ENCODE assay signal across 2 cellular contexts in genomic region chr4:16032871-16033505, GRCh38.
TF ChIP-seq lines count a peak whose summit lies in the region.

No MANE protein-coding gene starts in this region.

TF ChIP-seq in GM23338, 12 proteins besides CTCF, POLR2A, EP300 and RAD21 (continued from another document):
- TF ChIP-seq, protein P1, sequence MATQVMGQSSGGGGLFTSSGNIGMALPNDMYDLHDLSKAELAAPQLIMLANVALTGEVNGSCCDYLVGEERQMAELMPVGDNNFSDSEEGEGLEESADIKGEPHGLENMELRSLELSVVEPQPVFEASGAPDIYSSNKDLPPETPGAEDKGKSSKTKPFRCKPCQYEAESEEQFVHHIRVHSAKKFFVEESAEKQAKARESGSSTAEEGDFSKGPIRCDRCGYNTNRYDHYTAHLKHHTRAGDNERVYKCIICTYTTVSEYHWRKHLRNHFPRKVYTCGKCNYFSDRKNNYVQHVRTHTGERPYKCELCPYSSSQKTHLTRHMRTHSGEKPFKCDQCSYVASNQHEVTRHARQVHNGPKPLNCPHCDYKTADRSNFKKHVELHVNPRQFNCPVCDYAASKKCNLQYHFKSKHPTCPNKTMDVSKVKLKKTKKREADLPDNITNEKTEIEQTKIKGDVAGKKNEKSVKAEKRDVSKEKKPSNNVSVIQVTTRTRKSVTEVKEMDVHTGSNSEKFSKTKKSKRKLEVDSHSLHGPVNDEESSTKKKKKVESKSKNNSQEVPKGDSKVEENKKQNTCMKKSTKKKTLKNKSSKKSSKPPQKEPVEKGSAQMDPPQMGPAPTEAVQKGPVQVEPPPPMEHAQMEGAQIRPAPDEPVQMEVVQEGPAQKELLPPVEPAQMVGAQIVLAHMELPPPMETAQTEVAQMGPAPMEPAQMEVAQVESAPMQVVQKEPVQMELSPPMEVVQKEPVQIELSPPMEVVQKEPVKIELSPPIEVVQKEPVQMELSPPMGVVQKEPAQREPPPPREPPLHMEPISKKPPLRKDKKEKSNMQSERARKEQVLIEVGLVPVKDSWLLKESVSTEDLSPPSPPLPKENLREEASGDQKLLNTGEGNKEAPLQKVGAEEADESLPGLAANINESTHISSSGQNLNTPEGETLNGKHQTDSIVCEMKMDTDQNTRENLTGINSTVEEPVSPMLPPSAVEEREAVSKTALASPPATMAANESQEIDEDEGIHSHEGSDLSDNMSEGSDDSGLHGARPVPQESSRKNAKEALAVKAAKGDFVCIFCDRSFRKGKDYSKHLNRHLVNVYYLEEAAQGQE (IDR thresholded peaks at IDR 0.05; ENCODE audit: unreplicated experiment), result no peak
- no peak for TF ChIP-seq POLR2AphosphoS5 (IDR thresholded peaks at IDR 0.05; ENCODE audit: low read depth)
- TF ChIP-seq ZNF462 (CRISPR knock-in tag; IDR thresholded peaks at IDR 0.05), result no peak
- no peak for TF ChIP-seq JUNB (IDR thresholded peaks at IDR 0.05; ENCODE audit: unreplicated experiment)
TF ChIP-seq in GM23338: peak in this region for 1.

TF ChIP-seq in WTC11, 78 proteins besides CTCF, POLR2A, EP300 and RAD21 (continued from another document):
- TF ChIP-seq, protein P2, sequence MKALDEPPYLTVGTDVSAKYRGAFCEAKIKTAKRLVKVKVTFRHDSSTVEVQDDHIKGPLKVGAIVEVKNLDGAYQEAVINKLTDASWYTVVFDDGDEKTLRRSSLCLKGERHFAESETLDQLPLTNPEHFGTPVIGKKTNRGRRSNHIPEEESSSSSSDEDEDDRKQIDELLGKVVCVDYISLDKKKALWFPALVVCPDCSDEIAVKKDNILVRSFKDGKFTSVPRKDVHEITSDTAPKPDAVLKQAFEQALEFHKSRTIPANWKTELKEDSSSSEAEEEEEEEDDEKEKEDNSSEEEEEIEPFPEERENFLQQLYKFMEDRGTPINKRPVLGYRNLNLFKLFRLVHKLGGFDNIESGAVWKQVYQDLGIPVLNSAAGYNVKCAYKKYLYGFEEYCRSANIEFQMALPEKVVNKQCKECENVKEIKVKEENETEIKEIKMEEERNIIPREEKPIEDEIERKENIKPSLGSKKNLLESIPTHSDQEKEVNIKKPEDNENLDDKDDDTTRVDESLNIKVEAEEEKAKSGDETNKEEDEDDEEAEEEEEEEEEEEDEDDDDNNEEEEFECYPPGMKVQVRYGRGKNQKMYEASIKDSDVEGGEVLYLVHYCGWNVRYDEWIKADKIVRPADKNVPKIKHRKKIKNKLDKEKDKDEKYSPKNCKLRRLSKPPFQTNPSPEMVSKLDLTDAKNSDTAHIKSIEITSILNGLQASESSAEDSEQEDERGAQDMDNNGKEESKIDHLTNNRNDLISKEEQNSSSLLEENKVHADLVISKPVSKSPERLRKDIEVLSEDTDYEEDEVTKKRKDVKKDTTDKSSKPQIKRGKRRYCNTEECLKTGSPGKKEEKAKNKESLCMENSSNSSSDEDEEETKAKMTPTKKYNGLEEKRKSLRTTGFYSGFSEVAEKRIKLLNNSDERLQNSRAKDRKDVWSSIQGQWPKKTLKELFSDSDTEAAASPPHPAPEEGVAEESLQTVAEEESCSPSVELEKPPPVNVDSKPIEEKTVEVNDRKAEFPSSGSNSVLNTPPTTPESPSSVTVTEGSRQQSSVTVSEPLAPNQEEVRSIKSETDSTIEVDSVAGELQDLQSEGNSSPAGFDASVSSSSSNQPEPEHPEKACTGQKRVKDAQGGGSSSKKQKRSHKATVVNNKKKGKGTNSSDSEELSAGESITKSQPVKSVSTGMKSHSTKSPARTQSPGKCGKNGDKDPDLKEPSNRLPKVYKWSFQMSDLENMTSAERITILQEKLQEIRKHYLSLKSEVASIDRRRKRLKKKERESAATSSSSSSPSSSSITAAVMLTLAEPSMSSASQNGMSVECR (CRISPR knock-in tag; IDR thresholded peaks at IDR 0.05; ENCODE audit: borderline replicate concordance), result no peak
- TF ChIP-seq GTF2I (CRISPR knock-in tag; conservative IDR thresholded peaks at IDR 0.05) (no peak), E2F4 (CRISPR knock-in tag; IDR thresholded peaks at IDR 0.05; ENCODE audit: borderline replicate concordance, low read depth) (no peak), ZNF263 (CRISPR knock-in tag; IDR thresholded peaks at IDR 0.05; ENCODE audit: low read depth) (no peak), EMX1 (CRISPR knock-in tag; IDR thresholded peaks at IDR 0.05) (no peak), MYBL2 (CRISPR knock-in tag; IDR thresholded peaks at IDR 0.05) (no peak), NFE2L1 (CRISPR knock-in tag; IDR thresholded peaks at IDR 0.05) (no peak), JUN (CRISPR knock-in tag; IDR thresholded peaks at IDR 0.05) (no peak), ZNF317 (CRISPR knock-in tag; IDR thresholded peaks at IDR 0.05; ENCODE audit: borderline replicate concordance, low read depth) (no peak), ZNF281 (CRISPR knock-in tag; IDR thresholded peaks at IDR 0.05) (no peak), TCF7 (CRISPR knock-in tag; IDR thresholded peaks at IDR 0.05; ENCODE audit: low read depth) (no peak), TEAD1 (CRISPR knock-in tag; IDR thresholded peaks at IDR 0.05) (no peak), SP1 (CRISPR knock-in tag; conservative IDR thresholded peaks at IDR 0.05) (no peak), SOX15 (CRISPR knock-in tag; IDR thresholded peaks at IDR 0.05) (no peak)
- TF ChIP-seq, protein P3, sequence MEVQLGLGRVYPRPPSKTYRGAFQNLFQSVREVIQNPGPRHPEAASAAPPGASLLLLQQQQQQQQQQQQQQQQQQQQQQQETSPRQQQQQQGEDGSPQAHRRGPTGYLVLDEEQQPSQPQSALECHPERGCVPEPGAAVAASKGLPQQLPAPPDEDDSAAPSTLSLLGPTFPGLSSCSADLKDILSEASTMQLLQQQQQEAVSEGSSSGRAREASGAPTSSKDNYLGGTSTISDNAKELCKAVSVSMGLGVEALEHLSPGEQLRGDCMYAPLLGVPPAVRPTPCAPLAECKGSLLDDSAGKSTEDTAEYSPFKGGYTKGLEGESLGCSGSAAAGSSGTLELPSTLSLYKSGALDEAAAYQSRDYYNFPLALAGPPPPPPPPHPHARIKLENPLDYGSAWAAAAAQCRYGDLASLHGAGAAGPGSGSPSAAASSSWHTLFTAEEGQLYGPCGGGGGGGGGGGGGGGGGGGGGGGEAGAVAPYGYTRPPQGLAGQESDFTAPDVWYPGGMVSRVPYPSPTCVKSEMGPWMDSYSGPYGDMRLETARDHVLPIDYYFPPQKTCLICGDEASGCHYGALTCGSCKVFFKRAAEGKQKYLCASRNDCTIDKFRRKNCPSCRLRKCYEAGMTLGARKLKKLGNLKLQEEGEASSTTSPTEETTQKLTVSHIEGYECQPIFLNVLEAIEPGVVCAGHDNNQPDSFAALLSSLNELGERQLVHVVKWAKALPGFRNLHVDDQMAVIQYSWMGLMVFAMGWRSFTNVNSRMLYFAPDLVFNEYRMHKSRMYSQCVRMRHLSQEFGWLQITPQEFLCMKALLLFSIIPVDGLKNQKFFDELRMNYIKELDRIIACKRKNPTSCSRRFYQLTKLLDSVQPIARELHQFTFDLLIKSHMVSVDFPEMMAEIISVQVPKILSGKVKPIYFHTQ (CRISPR knock-in tag; IDR thresholded peaks at IDR 0.05), result no peak
